In the genomic region with DNA sequence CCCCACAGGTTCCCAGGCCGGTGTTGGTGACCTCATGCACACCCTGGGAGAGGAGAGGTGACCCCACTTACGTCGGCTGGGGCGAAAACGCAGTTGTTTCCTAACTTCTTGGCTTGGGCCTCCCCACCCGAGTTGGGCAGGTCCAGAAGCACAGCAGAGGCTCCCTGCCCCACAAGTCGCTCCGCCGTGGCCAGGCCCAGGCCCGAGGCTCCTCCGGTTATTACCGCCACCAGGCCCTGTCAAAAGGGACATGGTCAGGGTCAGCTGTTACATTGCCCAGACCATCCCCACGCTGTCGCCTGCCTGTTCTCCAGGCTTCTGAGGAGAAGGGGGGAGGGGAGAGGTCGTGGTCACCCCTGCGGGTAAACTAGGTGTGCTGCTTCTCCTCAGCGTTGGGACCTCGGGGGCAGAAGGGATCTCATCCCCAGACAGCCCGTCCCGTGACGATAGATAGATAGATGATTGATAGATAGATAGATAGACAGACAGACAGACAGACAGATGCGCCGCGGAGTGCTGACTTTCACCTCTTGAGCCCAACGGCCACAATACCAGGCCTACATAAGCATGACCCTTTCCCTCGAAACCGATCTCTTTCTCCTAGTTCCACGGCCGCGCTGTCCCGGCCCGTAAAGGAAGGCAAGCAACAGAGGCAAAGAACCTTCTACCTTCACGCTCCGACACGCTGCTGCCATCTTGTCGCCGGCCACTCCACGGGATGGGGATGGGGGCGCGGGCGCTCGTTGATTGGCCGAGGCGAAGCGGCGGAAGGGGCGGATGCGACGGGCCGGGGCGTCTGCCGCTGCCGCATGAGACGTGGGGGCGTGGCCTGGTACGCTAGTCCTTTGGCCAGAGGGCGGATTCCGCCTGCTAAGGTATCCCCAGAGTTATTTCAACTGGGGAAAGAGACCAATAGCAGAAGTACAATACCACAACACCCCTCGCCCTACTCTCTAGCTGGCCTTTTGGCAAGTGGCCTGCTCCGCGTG, we compare ENCODE assay signal across 8 cellular contexts. TPM values are rescaled to one million over a fixed set of nuclear protein-coding genes. Genes with fewer than 3 reads are reported as not detected.
A peak's percentile ranks its signal among the peaks of the same experiment; 100 is the strongest.
DNase-seq lines count a peak whose midpoint lies in the region; ATAC-seq and TF ChIP-seq lines count a peak whose summit lies in the region.

TSS of gene HSD17B10 (minus strand) at position 720 of the 989 bp plus-strand sequence. CDS start at position 695, 25 bp downstream.

- POLR2A ChIA-PET in AG04450 (lab: Yijun Ruan, JAX): no interaction called here

- peak within 1 kb of the TSS; percentile 83 for H3K4me3 ChIP-seq in AG04450 (ENCODE audit: low read depth, low read length)

- H3K27ac Mint-ChIP-seq in central memory CD8-positive, alpha-beta T cell (ENCODE audit: low read depth): peak within 1 kb of the TSS; percentile 92

- H3K4me1 Mint-ChIP-seq in central memory CD8-positive, alpha-beta T cell: peaks cover 13% of the 10 kb centered on the region

- TF ChIP-seq CTCF in AG04450 (IDR thresholded peaks at IDR 0.05; ENCODE audit: low read depth, low read length): no peak

- CTCF ChIA-PET in AG04450 (lab: Charles Lee): no interaction called here

- DNase-seq in AG04450 (ENCODE audit: low read depth, low spot score) (no peak), NCI-H446 (lab: John Stamatoyannopoulos, UW) (peak; percentile 14 to 84), iris pigment epithelial cell (ENCODE audit: low read depth) (peak; percentile 80)
- DNase-seq in activated CD4-positive, CD25-positive, alpha-beta regulatory T cell treated with anti-CD3 and anti-CD28 coated beads, Interleukin-2, amount 50 U/mL, for 16 hours (ENCODE audit: low read depth, low spot score): peak; percentile 66
- DNase-seq in central memory CD8-positive, alpha-beta T cell (ENCODE audit: low spot score in 2 of 2): peak; percentile 64 to 65
- peak; percentile 71 to 83 (median 77) for DNase-seq in stimulated activated CD4-positive, alpha-beta T cell treated with anti-CD3 and anti-CD28 coated beads, Interleukin-12 subunit alpha, Interleukin-12 subunit beta, amount 100 ng/mL, for 48 hours (ENCODE audit: low read depth in 2 of 3, low spot score in 1 of 3)

- H3K27me3 ChIP-seq in AG04450 (ENCODE audit: control insufficient read depth, insufficient read depth, low read length): no peaks in the 10 kb centered on the region

- ATAC-seq in GM18909 (IDR thresholded peaks at IDR 0.05; ENCODE audit: poor library complexity, unreplicated experiment): peak; percentile 91
- peak; percentile 95 for ATAC-seq in HG03175 (IDR thresholded peaks at IDR 0.05; ENCODE audit: unreplicated experiment)
- ATAC-seq in central memory CD8-positive, alpha-beta T cell (replicated peaks; ENCODE audit: extremely low read depth, poor library complexity, severe bottlenecking): peak; percentile 97

- H3K4me3 Mint-ChIP-seq in central memory CD8-positive, alpha-beta T cell: peak within 1 kb of the TSS; percentile 92

- no peaks in the 10 kb centered on the region for H3K9me3 Mint-ChIP-seq in central memory CD8-positive, alpha-beta T cell

- H3K36me3 Mint-ChIP-seq in central memory CD8-positive, alpha-beta T cell (ENCODE audit: insufficient read depth): peaks cover 5% of the 10 kb centered on the region

- H3K27me3 Mint-ChIP-seq in central memory CD8-positive, alpha-beta T cell: no peaks in the 10 kb centered on the region

- H3K9me3 ChIP-seq in AG04450 (ENCODE audit: control insufficient read depth, insufficient read depth, low read length): no peaks in the 10 kb centered on the region

- peak within 1 kb of the TSS; percentile 11 for H3K27ac ChIP-seq in AG04450 (ENCODE audit: low read depth, low read length)

RNA-seq across cellular contexts. Expression of gene HSD17B10, which starts in this region (rescaled TPM):
- polyA plus RNA-seq in AG04450 (2011; rRNA removed): 87.4 and 113 TPM in 2 replicates
- 54.8 and 65.2 TPM in 2 replicates for polyA minus RNA-seq in AG04450 (2011; rRNA and poly(A)+ RNA removed)
